ENCODE assay signal across 10 cellular contexts in genomic region chrX:84907324-84907946, GRCh38.
DNase-seq lines count a peak whose midpoint lies in the region; ATAC-seq and TF ChIP-seq lines count a peak whose summit lies in the region.
"Had no signal": no experiment of that assay in that cellular context is flagged by ENCODE, and none has a peak within 500 bp of the region (broad histone marks: within the 10 kb centered on the region; RNA-seq: fewer than 3 reads in every experiment).

No MANE protein-coding gene starts in this region.

- no peaks in the 10 kb centered on the region for H3K27me3 Mint-ChIP-seq in nephron (ENCODE audit: low read depth)
- H3K27me3 Mint-ChIP-seq: central memory CD8-positive, alpha-beta T cell had no signal

- peaks cover 8% of the 10 kb centered on the region for H3K4me1 Mint-ChIP-seq in nephron
- H3K4me1 Mint-ChIP-seq: central memory CD8-positive, alpha-beta T cell had no signal

- peak; percentile 34 for DNase-seq in COR-L47 (lab: John Stamatoyannopoulos, UW)
- DNase-seq in cerebellum (ENCODE audit: low spot score) = peak; percentile 0
- DNase-seq in GM19238 (ENCODE audit: insufficient read length, low spot score) = no peak
- no peak for DNase-seq in NCI-H2227 treated with DMSO at 0.1 percent for 48 hours (lab: John Stamatoyannopoulos, UW)

- peak; percentile 35; the same call in 1 of the 2 replicates for TF ChIP-seq CTCF in LNCAP (IDR thresholded peaks at IDR 0.05)
- TF ChIP-seq CTCF in nephron (IDR thresholded peaks at IDR 0.05; ENCODE audit: unreplicated experiment in 3 of 3) = peak; percentile 25 to 40 (median 33)

- no peak overlapping the region for H3K4me3 Mint-ChIP-seq in nephron
- H3K4me3 Mint-ChIP-seq: central memory CD8-positive, alpha-beta T cell had no signal

- no peaks in the 10 kb centered on the region for H3K36me3 Mint-ChIP-seq in nephron (ENCODE audit: low read depth)

- peak overlapping the region in 1 of 3 experiments; percentile 55 for H3K27ac Mint-ChIP-seq in nephron

- ATAC-seq in GM21723 (IDR thresholded peaks at IDR 0.05; ENCODE audit: unreplicated experiment) (no peak), HG03108 (IDR thresholded peaks at IDR 0.05; ENCODE audit: unreplicated experiment) (no peak)
- ATAC-seq: K562 had no signal

- H3K9me3 Mint-ChIP-seq in nephron = peaks cover 10% of the 10 kb centered on the region
- H3K9me3 Mint-ChIP-seq: central memory CD8-positive, alpha-beta T cell had no signal

Comparison
In these comparisons a context has a peak if more than half of its experiments do, and no peak if none do; other contexts are left out.
1. DNase-seq: peak in COR-L47 (single experiment) and cerebellum (single experiment); none in GM19238 (single experiment) and NCI-H2227 treated with DMSO at 0.1 percent for 48 hours (single experiment).